16 cellular contexts compared by ENCODE assay signal in genomic region chr2:44053052-44053451, GRCh38.
"Had no signal": no experiment of that assay in that cellular context is flagged by ENCODE, and none has a peak within 500 bp of the region (broad histone marks: within the 10 kb centered on the region; RNA-seq: fewer than 3 reads in every experiment).

No MANE protein-coding gene starts in this region.

- H3K4me1 ChIP-seq: esophagus squamous epithelium, prostate gland, spleen, suprapubic skin had no signal

- H3K27ac ChIP-seq: esophagus squamous epithelium, prostate gland, skin epidermis, spleen, suprapubic skin had no signal

- H3K4me3 ChIP-seq: esophagus squamous epithelium, lung, prostate gland, skin epidermis, spleen, suprapubic skin had no signal

- H3K36me3 ChIP-seq: esophagus squamous epithelium, prostate gland, spleen, suprapubic skin had no signal

- H3K9me3 ChIP-seq: esophagus squamous epithelium, prostate gland, spleen, suprapubic skin had no signal

- H3K27me3 ChIP-seq: esophagus squamous epithelium, spleen, suprapubic skin had no signal

- DNase-seq: cerebellar nuclear complex; cortex of kidney; effector memory CD8-positive, alpha-beta T cell; erythroblast; esophagus squamous epithelium; natural killer cell; right cardiac atrium; spleen; stimulated activated CD4-positive, alpha-beta T cell treated with anti-CD3 and anti-CD28 coated beads, Interleukin-2, amount 100 ng/mL, for 48 hours; stimulated activated naive CD4-positive, alpha-beta T cell; stimulated activated naive CD8-positive, alpha-beta T cell treated with anti-CD3 and anti-CD28 coated beads, Interleukin-15, amount 100 ng/mL, for 72 hours; trophoblast cell had no signal

- ATAC-seq: effector memory CD8-positive, alpha-beta T cell; natural killer cell; right cardiac atrium; stimulated activated naive CD8-positive, alpha-beta T cell treated with anti-CD3 and anti-CD28 coated beads, Interleukin-15, amount 100 ng/mL, for 72 hours had no signal
